2 cellular contexts compared by ENCODE assay signal in genomic region chr22:48585916-48586798, GRCh38.
TF ChIP-seq lines count a peak whose summit lies in the region.

No MANE protein-coding gene starts in this region.

TF ChIP-seq in HEK293, 187 proteins besides CTCF, POLR2A, EP300 and RAD21 (continued from another document):
- TF ChIP-seq, protein P1, sequence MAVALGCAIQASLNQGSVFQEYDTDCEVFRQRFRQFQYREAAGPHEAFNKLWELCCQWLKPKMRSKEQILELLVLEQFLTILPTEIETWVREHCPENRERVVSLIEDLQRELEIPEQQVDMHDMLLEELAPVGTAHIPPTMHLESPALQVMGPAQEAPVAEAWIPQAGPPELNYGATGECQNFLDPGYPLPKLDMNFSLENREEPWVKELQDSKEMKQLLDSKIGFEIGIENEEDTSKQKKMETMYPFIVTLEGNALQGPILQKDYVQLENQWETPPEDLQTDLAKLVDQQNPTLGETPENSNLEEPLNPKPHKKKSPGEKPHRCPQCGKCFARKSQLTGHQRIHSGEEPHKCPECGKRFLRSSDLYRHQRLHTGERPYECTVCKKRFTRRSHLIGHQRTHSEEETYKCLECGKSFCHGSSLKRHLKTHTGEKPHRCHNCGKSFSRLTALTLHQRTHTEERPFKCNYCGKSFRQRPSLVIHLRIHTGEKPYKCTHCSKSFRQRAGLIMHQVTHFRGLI (tag by site-specific recombination; IDR thresholded peaks at IDR 0.05), result peak; percentile 99
- TF ChIP-seq SALL2 (tag by site-specific recombination; IDR thresholded peaks at IDR 0.05; ENCODE audit: borderline replicate concordance), result no peak

TF ChIP-seq in WTC11, 78 proteins besides CTCF, POLR2A, EP300 and RAD21 (continued from another document):
- TF ChIP-seq, protein P2, sequence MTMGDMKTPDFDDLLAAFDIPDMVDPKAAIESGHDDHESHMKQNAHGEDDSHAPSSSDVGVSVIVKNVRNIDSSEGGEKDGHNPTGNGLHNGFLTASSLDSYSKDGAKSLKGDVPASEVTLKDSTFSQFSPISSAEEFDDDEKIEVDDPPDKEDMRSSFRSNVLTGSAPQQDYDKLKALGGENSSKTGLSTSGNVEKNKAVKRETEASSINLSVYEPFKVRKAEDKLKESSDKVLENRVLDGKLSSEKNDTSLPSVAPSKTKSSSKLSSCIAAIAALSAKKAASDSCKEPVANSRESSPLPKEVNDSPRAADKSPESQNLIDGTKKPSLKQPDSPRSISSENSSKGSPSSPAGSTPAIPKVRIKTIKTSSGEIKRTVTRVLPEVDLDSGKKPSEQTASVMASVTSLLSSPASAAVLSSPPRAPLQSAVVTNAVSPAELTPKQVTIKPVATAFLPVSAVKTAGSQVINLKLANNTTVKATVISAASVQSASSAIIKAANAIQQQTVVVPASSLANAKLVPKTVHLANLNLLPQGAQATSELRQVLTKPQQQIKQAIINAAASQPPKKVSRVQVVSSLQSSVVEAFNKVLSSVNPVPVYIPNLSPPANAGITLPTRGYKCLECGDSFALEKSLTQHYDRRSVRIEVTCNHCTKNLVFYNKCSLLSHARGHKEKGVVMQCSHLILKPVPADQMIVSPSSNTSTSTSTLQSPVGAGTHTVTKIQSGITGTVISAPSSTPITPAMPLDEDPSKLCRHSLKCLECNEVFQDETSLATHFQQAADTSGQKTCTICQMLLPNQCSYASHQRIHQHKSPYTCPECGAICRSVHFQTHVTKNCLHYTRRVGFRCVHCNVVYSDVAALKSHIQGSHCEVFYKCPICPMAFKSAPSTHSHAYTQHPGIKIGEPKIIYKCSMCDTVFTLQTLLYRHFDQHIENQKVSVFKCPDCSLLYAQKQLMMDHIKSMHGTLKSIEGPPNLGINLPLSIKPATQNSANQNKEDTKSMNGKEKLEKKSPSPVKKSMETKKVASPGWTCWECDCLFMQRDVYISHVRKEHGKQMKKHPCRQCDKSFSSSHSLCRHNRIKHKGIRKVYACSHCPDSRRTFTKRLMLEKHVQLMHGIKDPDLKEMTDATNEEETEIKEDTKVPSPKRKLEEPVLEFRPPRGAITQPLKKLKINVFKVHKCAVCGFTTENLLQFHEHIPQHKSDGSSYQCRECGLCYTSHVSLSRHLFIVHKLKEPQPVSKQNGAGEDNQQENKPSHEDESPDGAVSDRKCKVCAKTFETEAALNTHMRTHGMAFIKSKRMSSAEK (CRISPR knock-in tag; IDR thresholded peaks at IDR 0.05; ENCODE audit: borderline replicate concordance), result no peak
